ENCODE assay signal across 7 cellular contexts in the genomic region with DNA sequence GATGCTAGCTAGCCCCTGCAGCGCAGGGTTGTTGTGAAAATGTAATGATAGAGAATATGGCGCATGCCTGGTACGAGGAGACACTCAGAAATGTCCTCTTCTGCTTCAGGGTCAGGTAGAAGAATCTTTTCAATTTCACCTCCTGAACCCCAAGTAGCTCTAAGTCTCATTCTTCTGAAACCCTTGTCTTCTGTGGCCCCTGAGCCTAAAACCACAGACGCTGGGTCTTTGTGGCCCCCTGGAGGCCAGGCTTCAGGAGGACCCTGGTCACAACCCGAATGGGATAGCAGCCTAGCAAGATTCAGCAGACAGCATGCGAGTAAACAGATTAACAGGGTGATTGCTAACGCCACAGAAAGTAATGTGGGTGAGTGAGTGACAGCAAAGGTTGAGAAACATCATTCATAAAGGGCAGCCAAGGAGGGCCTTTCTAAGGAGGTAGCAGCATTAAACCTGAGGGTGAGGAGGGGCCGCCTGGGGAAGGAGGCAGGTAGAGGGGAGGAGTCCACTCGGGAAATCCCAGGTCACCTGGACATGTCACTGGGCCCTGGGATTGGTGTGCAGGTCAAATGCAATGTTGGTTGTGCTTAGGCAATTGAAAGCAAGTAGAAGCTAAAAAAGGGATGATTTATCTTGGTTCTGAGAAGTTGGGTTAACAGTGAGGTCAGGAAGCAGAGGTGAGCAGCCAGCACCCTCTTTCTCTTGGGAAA.
DNase-seq lines count a peak whose midpoint lies in the region; FAIRE-seq and TF ChIP-seq lines count a peak whose summit lies in the region.
"Not testable (repeated sequence)": the region's sequence is repeated elsewhere in the genome, so short reads cannot be mapped to it uniquely, and the experiment has no call there.

No MANE protein-coding gene starts in this region.

- H3K36me3 ChIP-seq in bronchial epithelial cell (ENCODE audit: control insufficient read depth, insufficient read depth, low read length); endodermal cell (ENCODE audit: control insufficient read depth, insufficient read depth, low read length); mesendoderm (ENCODE audit: control insufficient read depth, insufficient read depth, low read length); trophoblast cell (ENCODE audit: control insufficient read depth in 1 of 2, insufficient read depth in 2 of 2, low read length in 2 of 2): not testable (repeated sequence)

- FAIRE-seq in GM12891 (lab: Jason Lieb, UNC) (peak; percentile 9), GM18507 (lab: Jason Lieb, UNC) (peak; percentile 56), bronchial epithelial cell (lab: Jason Lieb, UNC) (peak; percentile 85)

- H3K27ac Mint-ChIP-seq in H9, result peak overlapping the region in 2 of 3 experiments; percentile 32 to 52; a peak in 2 of 7 replicates
- not testable (repeated sequence) for H3K27ac Mint-ChIP-seq in endodermal cell

- H3T11ph ChIP-seq in H9 (ENCODE audit: low read length), result not testable (repeated sequence)

- H3K27me3 ChIP-seq in H9 (ENCODE audit: insufficient read depth, low read length); bronchial epithelial cell (ENCODE audit: control insufficient read depth, insufficient read depth, low read length); endodermal cell (ENCODE audit: control insufficient read depth, insufficient read depth, low read length, poor library complexity, severe bottlenecking); mesendoderm (ENCODE audit: insufficient read depth, low read length, poor library complexity); trophoblast cell (ENCODE audit: insufficient read depth, low read length): not testable (repeated sequence)

- not testable (repeated sequence) for H3K4me3 Mint-ChIP-seq in H9, endodermal cell

- H3K18ac ChIP-seq in H9 (ENCODE audit: insufficient read length, low read depth, low read length); mesendoderm (ENCODE audit: low read length); trophoblast cell (ENCODE audit: low read length): not testable (repeated sequence)

- H3K36me3 Mint-ChIP-seq in H9 (ENCODE audit: insufficient read depth in 1 of 3, low read depth in 3 of 3); endodermal cell (ENCODE audit: low read depth): not testable (repeated sequence)

- H3K9me3 ChIP-seq in H9 (ENCODE audit: control insufficient read depth, low read depth, low read length); endodermal cell (ENCODE audit: control insufficient read depth, low read length); trophoblast cell (ENCODE audit: insufficient read depth, low read depth, low read length): not testable (repeated sequence)

- not testable (repeated sequence) for H2BK15ac ChIP-seq in H9 (ENCODE audit: low read depth, low read length); mesendoderm (replicated peaks; ENCODE audit: low read depth)

- H2BK120ac ChIP-seq in H9 (ENCODE audit: low read depth, low read length, poor library complexity, severe bottlenecking); mesendoderm (ENCODE audit: low read depth, low read length); trophoblast cell (ENCODE audit: insufficient read depth, low read length, poor library complexity): not testable (repeated sequence)

- H3K4me2 ChIP-seq in H9 (ENCODE audit: insufficient read depth, insufficient read length, low read length); mesendoderm (ENCODE audit: low read length); trophoblast cell (ENCODE audit: low read length): not testable (repeated sequence)

- H3K4me3 ChIP-seq in bronchial epithelial cell (ENCODE audit: low read depth, low read length); endodermal cell (ENCODE audit: low read length); mesendoderm (ENCODE audit: low read length); trophoblast cell (ENCODE audit: low read depth, low read length): not testable (repeated sequence)

- not testable (repeated sequence) for H4K8ac ChIP-seq in H9 (replicated peaks; ENCODE audit: insufficient read length, low read depth, low read length); mesendoderm (ENCODE audit: low read depth, low read length); trophoblast cell (ENCODE audit: low read depth, low read length)

- H3K56ac ChIP-seq in H9 (ENCODE audit: insufficient read length, low read depth, low read length); mesendoderm (ENCODE audit: low read length): not testable (repeated sequence)

- H2AK5ac ChIP-seq in H9 (ENCODE audit: insufficient read length, low read length); mesendoderm (ENCODE audit: low read length); trophoblast cell (ENCODE audit: low read length): not testable (repeated sequence)

- TF ChIP-seq POLR2A in GM12891 (IDR thresholded peaks at IDR 0.05; ENCODE audit: low read depth, low read length), result not testable (repeated sequence)

- not testable (repeated sequence) for H4K12ac ChIP-seq in trophoblast cell (ENCODE audit: low read depth, low read length)

- H3K4ac ChIP-seq in H9 (ENCODE audit: low read depth, low read length); mesendoderm (ENCODE audit: low read depth, low read length); trophoblast cell (ENCODE audit: low read depth, low read length): not testable (repeated sequence)

- H3K4me1 Mint-ChIP-seq in H9 (peaks cover 0 to 12% of the 10 kb centered on the region in 2 experiments; a peak in 2 of 4 replicates), endodermal cell (peaks cover 11% of the 10 kb centered on the region)

- H2BK12ac ChIP-seq in H9 (ENCODE audit: insufficient read length, low read depth, low read length); trophoblast cell (ENCODE audit: low read length): not testable (repeated sequence)

- not testable (repeated sequence) for H4K20me1 ChIP-seq in H9 (ENCODE audit: control insufficient read depth, insufficient read depth, insufficient read length)

- not testable (repeated sequence) for H3K9ac ChIP-seq in H9 (ENCODE audit: extremely low read depth, insufficient read length, low read length); endodermal cell (ENCODE audit: extremely low read depth, low read length, poor library complexity, severe bottlenecking); mesendoderm (ENCODE audit: low read length); trophoblast cell (ENCODE audit: low read length)

- not testable (repeated sequence) for H3K79me1 ChIP-seq in H9 (ENCODE audit: insufficient read depth, low read depth, low read length, poor library complexity, severe bottlenecking); mesendoderm (ENCODE audit: low read length); trophoblast cell (ENCODE audit: low read length)

- H3K4me1 ChIP-seq in H9 (ENCODE audit: insufficient read depth, low read length); endodermal cell (ENCODE audit: control insufficient read depth, insufficient read depth, low read length); mesendoderm (ENCODE audit: control insufficient read depth, low read depth, low read length); trophoblast cell (ENCODE audit: control insufficient read depth in 1 of 2, insufficient read depth in 2 of 2, low read length in 2 of 2): not testable (repeated sequence)

- not testable (repeated sequence) for H3K79me2 ChIP-seq in H9 (ENCODE audit: insufficient read depth, low read length); mesendoderm (ENCODE audit: control insufficient read depth, insufficient read depth, low read length); trophoblast cell (ENCODE audit: control insufficient read depth, insufficient read depth, low read length, poor library complexity)

- H3K23ac ChIP-seq in H9 (ENCODE audit: insufficient read length, low read depth, low read length); mesendoderm (ENCODE audit: low read length); trophoblast cell (ENCODE audit: low read length): not testable (repeated sequence)

- not testable (repeated sequence) for H4K91ac ChIP-seq in H9 (ENCODE audit: insufficient read length, low read depth, low read length); trophoblast cell (ENCODE audit: low read depth, low read length)

- H2BK5ac ChIP-seq in H9 (ENCODE audit: insufficient read length, low read length); mesendoderm (ENCODE audit: low read length); trophoblast cell (ENCODE audit: low read depth, low read length, poor library complexity): not testable (repeated sequence)

- H3K23me2 ChIP-seq in H9 (ENCODE audit: insufficient read length, low read depth, low read length, poor library complexity, severe bottlenecking), result not testable (repeated sequence)

- H3K14ac ChIP-seq in H9 (ENCODE audit: insufficient read depth, low read length); trophoblast cell (ENCODE audit: low read length): not testable (repeated sequence)

- not testable (repeated sequence) for H2BK20ac ChIP-seq in H9 (ENCODE audit: low read depth, low read length, poor library complexity, severe bottlenecking)

- not testable (repeated sequence) for DNase-seq in GM12891 (ENCODE audit: insufficient read length, low spot score); GM18507 (ENCODE audit: extremely low spot score, insufficient read length, low read depth); H9; bronchial epithelial cell (ENCODE audit: low read depth)
- DNase-seq in endodermal cell (peak; percentile 55), mesendoderm (peak; percentile 0), trophoblast cell (peak; percentile 5 to 7)

- H3K27me3 Mint-ChIP-seq in H9 (ENCODE audit: low read depth); endodermal cell (ENCODE audit: insufficient read depth): not testable (repeated sequence)

- not testable (repeated sequence) for H4K5ac ChIP-seq in H9 (ENCODE audit: insufficient read length, low read depth, low read length); mesendoderm (ENCODE audit: low read length)

- not testable (repeated sequence) for H3K9me3 Mint-ChIP-seq in H9, endodermal cell

- TF ChIP-seq CTCF in H9 (conservative IDR thresholded peaks at IDR 0.05) (peak; percentile 30; the same call in 2 of the 3 replicates), endodermal cell (conservative IDR thresholded peaks at IDR 0.05) (peak; percentile 57)
- not testable (repeated sequence) for TF ChIP-seq CTCF in bronchial epithelial cell (IDR thresholded peaks at IDR 0.05; ENCODE audit: insufficient read depth, low read length, severe bottlenecking)

- WGBS in H9 (ENCODE audit: extremely low coverage, insufficient read length, low lambda C conversion rate), result no CpG with 5 or more reads among the region's 9 CpGs
- WGBS in endodermal cell (ENCODE audit: insufficient coverage in 1 of 2, insufficient read length in 1 of 2), 2 experiments, result 89 to 100% methylated on average over 2 to 6 of the region's 9 CpGs
- no CpG with 5 or more reads among the region's 9 CpGs for whole genome bisulfite sequencing in mesendoderm (ENCODE audit: extremely low coverage, insufficient coverage, low lambda C conversion rate)
- no CpG with 5 or more reads among the region's 9 CpGs for WGBS in trophoblast cell (ENCODE audit: extremely low coverage, insufficient coverage, insufficient read length)

- not testable (repeated sequence) for H2AFZ ChIP-seq in H9 (ENCODE audit: low read length); trophoblast cell (ENCODE audit: insufficient read depth, low read length, poor library complexity)

- not testable (repeated sequence) for H3K27ac ChIP-seq in H9 (ENCODE audit: insufficient read length, low read depth, low read length); endodermal cell (ENCODE audit: low read depth, low read length); mesendoderm (ENCODE audit: low read depth, low read length); trophoblast cell (ENCODE audit: low read depth, low read length)
